ENCODE assay signal across 8 cellular contexts in genomic region chr5:142769251-142769792, GRCh38. TPM values are rescaled to one million over a fixed set of nuclear protein-coding genes. Genes with fewer than 3 reads are reported as not detected.
A peak's percentile ranks its signal among the peaks of the same experiment; 100 is the strongest.
DNase-seq lines count a peak whose midpoint lies in the region; ATAC-seq, FAIRE-seq and TF ChIP-seq lines count a peak whose summit lies in the region.

No MANE protein-coding gene starts in this region.

- in situ Hi-C loops in K562 (cut with MboI): no loop called here

- POLR2A ChIA-PET in K562 (lab: Yijun Ruan, JAX): interaction anchor here (0.6 to 1.5 kb wide), 3 partner anchors 13 to 126 kb away, joined by 3 read pairs; no protein-coding TSS in a partner anchor

- H3K27ac ChIP-seq in BLaER1: no peak overlapping the region
- H3K27ac ChIP-seq in K562 (ENCODE audit: extremely low read depth, low read depth, low read length): no peak overlapping the region
- H3K27ac ChIP-seq in lung (ENCODE audit: low read depth in 1 of 2, low read length in 1 of 2): peak overlapping the region; percentile 73 to 94
- H3K27ac ChIP-seq in urinary bladder (ENCODE audit: low read depth): no peak overlapping the region

- WGBS in K562 (ENCODE audit: insufficient coverage, low coverage, missing lambda C conversion rate): 44% methylated on average over 15 of the region's 15 CpGs
- 13 to 14% methylated on average over 15 of the region's 15 CpGs for WGBS in lung, 2 donors
- WGBS in urinary bladder: 13% methylated on average over 15 of the region's 15 CpGs

- FAIRE-seq in K562 (lab: Jason Lieb, UNC): no peak

- H3K27me3 ChIP-seq in BLaER1 (0 out of 2 replicates have a peak, but pooled peaks cover 5% of the 10 kb centered on the region), K562 (ENCODE audit: control insufficient read depth in 2 of 2, insufficient read depth in 2 of 2, low read length in 2 of 2) (peaks cover 5 to 13% of the 10 kb centered on the region in 2 experiments; a peak in 4 of 5 replicates), lung (ENCODE audit: control insufficient read depth, insufficient read depth) (no peaks in the 10 kb centered on the region)

- H3K4me1 ChIP-seq in BLaER1: peaks cover 21% of the 10 kb centered on the region
- peaks cover 3 to 19% of the 10 kb centered on the region in 2 experiments; a peak in 3 of 5 replicates for H3K4me1 ChIP-seq in K562 (replicated peaks in 1 of 2; ENCODE audit: control insufficient read depth in 2 of 2, insufficient read depth in 2 of 2, low read length in 2 of 2)
- peaks cover 5 to 10% of the 10 kb centered on the region in 2 donors for H3K4me1 ChIP-seq in lung (ENCODE audit: control insufficient read depth in 2 of 2, insufficient read depth in 2 of 2, low read length in 2 of 2)
- no peaks in the 10 kb centered on the region for H3K4me1 ChIP-seq in urinary bladder (ENCODE audit: insufficient read depth)

- TF ChIP-seq CTCF in K562 (IDR thresholded peaks at IDR 0.05 in 2 of 3, conservative IDR thresholded peaks at IDR 0.05 in 1 of 3; ENCODE audit: insufficient read depth in 2 of 3, low read depth in 1 of 3, low read length in 3 of 3) (no peak), lung (IDR thresholded peaks at IDR 0.05; ENCODE audit: control extremely low read depth, extremely low read depth) (no peak)

- no peaks in the 10 kb centered on the region for H3K79me2 ChIP-seq in K562 (ENCODE audit: control insufficient read depth, insufficient read depth, low read length)

- peak overlapping the region; percentile 94 for H2AFZ ChIP-seq in K562 (ENCODE audit: low read depth, low read length)

- intact Hi-C loops in K562 (cut with micrococcal nuclease): no loop called here

- H3K36me3 ChIP-seq in BLaER1 (no peaks in the 10 kb centered on the region), K562 (ENCODE audit: control insufficient read depth, insufficient read depth, low read length) (no peaks in the 10 kb centered on the region), lung (ENCODE audit: control insufficient read depth in 2 of 2, insufficient read depth in 2 of 2, low read length in 2 of 2) (no peaks in the 10 kb centered on the region), urinary bladder (ENCODE audit: insufficient read depth) (no peaks in the 10 kb centered on the region)

- no peak for TF ChIP-seq POLR2A in K562 (conservative IDR thresholded peaks at IDR 0.05)

- H3K9me1 ChIP-seq in K562 (ENCODE audit: control insufficient read depth, insufficient read depth, low read length): no peaks in the 10 kb centered on the region

- H3K4me3 ChIP-seq in BLaER1 (peak overlapping the region; percentile 94), K562 (peak overlapping the region; percentile 70), lung (peak overlapping the region; percentile 10), urinary bladder (ENCODE audit: low read depth, low read length) (peak overlapping the region; percentile 75)

- TF ChIP-seq RAD21 in K562 (CRISPR knock-in tag; conservative IDR thresholded peaks at IDR 0.05 in 1 of 2, IDR thresholded peaks at IDR 0.05 in 1 of 2): no peak

- H3K4me2 ChIP-seq in BLaER1 (peak overlapping the region; percentile 97), K562 (ENCODE audit: insufficient read depth, low read length) (peak overlapping the region; percentile 87)

- no peak for ATAC-seq in K562
- ATAC-seq in lung (ENCODE audit: insufficient read depth, low FRiP score): no peak
- no peak for ATAC-seq in HG03095 (IDR thresholded peaks at IDR 0.05; ENCODE audit: unreplicated experiment)
- no peak for ATAC-seq in HG02973 (IDR thresholded peaks at IDR 0.05; ENCODE audit: unreplicated experiment)

- peaks cover 23% of the 10 kb centered on the region for H4K20me1 ChIP-seq in BLaER1
- H4K20me1 ChIP-seq in K562 (replicated peaks; ENCODE audit: control insufficient read depth, insufficient read depth, low read length): no peaks in the 10 kb centered on the region

- CTCF ChIA-PET in K562 (lab: Yijun Ruan, JAX; ENCODE audit: low intra/inter-chr PET ratio): interaction anchor here (0.6 to 1.1 kb wide), 2 partner anchors 112 to 882 kb away, joined by 3 to 5 read pairs; no protein-coding TSS in a partner anchor

- H3K9ac ChIP-seq in BLaER1: peak overlapping the region; percentile 82
- peak overlapping the region in 1 of 2 experiments; percentile 86; a peak in 2 of 4 replicates for H3K9ac ChIP-seq in K562 (ENCODE audit: insufficient read depth in 1 of 2, low read depth in 2 of 2, low read length in 2 of 2)

- DNase-seq in HuH-7 (ENCODE audit: low spot score): peak; percentile 32
- no peak for DNase-seq in K562 (ENCODE audit: extremely low read depth in 1 of 4, low spot score in 3 of 4)
- DNase-seq in lung (ENCODE audit: low spot score): no peak
- no peak for DNase-seq in KG1 (lab: John Stamatoyannopoulos, UW)

- no TSS peak for BruUV-seq in K562 (replicated peaks; lab: Mats Ljungman, UMichigan)

- H3K9me3 ChIP-seq in BLaER1: no peaks in the 10 kb centered on the region
- no peaks in the 10 kb centered on the region for H3K9me3 ChIP-seq in K562 (replicated peaks; ENCODE audit: control insufficient read depth, insufficient read depth, low read depth, low read length)
- no peaks in the 10 kb centered on the region for H3K9me3 ChIP-seq in lung (ENCODE audit: control insufficient read depth in 2 of 2, insufficient read depth in 1 of 2, low read length in 1 of 2)

- no peak for TF ChIP-seq EP300 in K562 (IDR thresholded peaks at IDR 0.05; ENCODE audit: low read length)

TF ChIP-seq in K562, 482 proteins besides CTCF, POLR2A, EP300 and RAD21:
- TF ChIP-seq PHF21A (IDR thresholded peaks at IDR 0.05; ENCODE audit: borderline replicate concordance, low read depth) (no peak), FOXP4 (CRISPR knock-in tag; IDR thresholded peaks at IDR 0.05; ENCODE audit: borderline replicate concordance) (no peak)
TF ChIP-seq in K562: peak in this region for 0.

RNA-seq across cellular contexts. Expression of gene ARHGAP26, which starts 0.9 kb away (rescaled TPM):
- 4.3 and 6.8 TPM in 2 replicates for total RNA-seq in K562 (2011; cell fraction: chromatin; rRNA removed; ENCODE audit: low replicate concordance)
- total RNA-seq in K562 (2011; cell fraction: nucleolus; rRNA removed): 1.7 and 2.0 TPM in 2 replicates
- 2.0 and 4.5 TPM in 2 replicates for total RNA-seq in K562 (2011; cell fraction: nucleoplasm; rRNA removed)
- total RNA-seq in K562 (2014; rRNA removed) (0.18 and 0.29 TPM in 2 replicates), K562 (2014; rRNA removed; fragmentation: Illumina TruSeq; extraction: Trizol) (0.69 and 1.1 TPM in 2 replicates), K562 (2015; rRNA removed; fragmentation: Illumina TruSeq; extraction: Trizol) (0.34 and 0.69 TPM in 2 replicates), K562 (2021) (0.92 and 1.1 TPM in 2 replicates), lung (10 to 100 TPM; 36.2 to 52.3 TPM), urinary bladder (54.2 TPM)
- polyA plus RNA-seq in K562 (2011; rRNA removed) (0.11 and 0.13 TPM in 2 replicates), K562 (2014; fragmentation: Illumina TruSeq; extraction: Trizol) (0.55 and 1.0 TPM in 2 replicates), K562 (2014; fragmentation: Nextera tagmentation; extraction: Ambion mirVana) (under 1 TPM; 0.23 to 0.53 TPM), K562 (2014; rRNA removed) (0.40 and 0.56 TPM in 2 replicates), lung (10 to 100 TPM in 1 of 2 donors, 1 to 10 TPM in 1; 5.4 to 24.5 TPM), urinary bladder (5.7 TPM)
- polyA plus RNA-seq in K562 (2011; cell fraction: cytosol; rRNA removed): 0.13 and 0.18 TPM in 2 replicates
- 0.21 and 0.70 TPM in 2 replicates for polyA plus RNA-seq in K562 (2011; cell fraction: nucleus; rRNA removed)
- polyA plus RNA-seq in K562 (2012): 0.55 and 2.4 TPM in 2 replicates
- polyA minus RNA-seq in K562 (2011; rRNA and poly(A)+ RNA removed): 0.90 and 1.4 TPM in 2 replicates
- polyA minus RNA-seq in K562 (2011; cell fraction: cytosol; rRNA and poly(A)+ RNA removed): 0.86 TPM in 1 of 2 replicates, not detected in the other
- polyA minus RNA-seq in K562 (2011; cell fraction: nucleus; rRNA and poly(A)+ RNA removed): 1.3 and 2.3 TPM in 2 replicates

Comparison
In these comparisons a context has a peak if more than half of its experiments do, and no peak if none do; other contexts are left out.
1. H3K27ac ChIP-seq: peak in lung (2 of 2); none in BLaER1 (single experiment), K562 (single experiment) and urinary bladder (single experiment).
2. H3K4me3 ChIP-seq: peak in every context shown above with its lines; median percentile 94 in BLaER1; 75 in urinary bladder; 70 in K562; 10 in lung.